In genomic region chr1:94542088-94542671, GRCh38 we compare ENCODE assay signal across 7 cellular contexts. TPM values are rescaled to one million over a fixed set of nuclear protein-coding genes. Genes with fewer than 3 reads are reported as not detected.
DNase-seq lines count a peak whose midpoint lies in the region; ATAC-seq lines count a peak whose summit lies in the region.

No MANE protein-coding gene starts in this region.

- ATAC-seq in GM18502 (IDR thresholded peaks at IDR 0.05; ENCODE audit: poor library complexity, unreplicated experiment) = peak; percentile 42
- ATAC-seq in HG02973 (IDR thresholded peaks at IDR 0.05; ENCODE audit: unreplicated experiment) = peak; percentile 20
- ATAC-seq in HG02970 (IDR thresholded peaks at IDR 0.05; ENCODE audit: low FRiP score, unreplicated experiment) = no peak
- no peak for ATAC-seq in HG02938 (IDR thresholded peaks at IDR 0.05; ENCODE audit: unreplicated experiment)

- peaks cover 3% of the 10 kb centered on the region for H3K4me1 ChIP-seq in iPS DF 6.9 (ENCODE audit: control insufficient read depth, insufficient read depth, low read length)

- peak overlapping the region; percentile 71; the same call in 1 of the 2 replicates for H3K4me3 ChIP-seq in iPS DF 6.9 (ENCODE audit: low read length)
- H3K4me3 ChIP-seq in skeletal muscle cell (ENCODE audit: low read depth, low read length) = peak overlapping the region; percentile 73

- 1 to 2% (median 2%) methylated on average over 25 of the region's 25 CpGs for WGBS in adipose tissue, 3 donors
- no CpG with 5 or more reads among the region's 25 CpGs for WGBS in iPS DF 6.9 (ENCODE audit: insufficient coverage, insufficient read length)

- no peaks in the 10 kb centered on the region for H3K9me3 ChIP-seq in iPS DF 6.9 (ENCODE audit: control insufficient read depth, insufficient read depth, low read length)

- H3K27me3 ChIP-seq in iPS DF 6.9 (ENCODE audit: control insufficient read depth, insufficient read depth, low read length) = peaks cover 6% of the 10 kb centered on the region; the same call in 1 of the 2 replicates

- DNase-seq in iPS DF 6.9 (ENCODE audit: low read depth, low spot score) (no peak), skeletal muscle cell (ENCODE audit: low read depth) (no peak)

- H3K36me3 ChIP-seq in iPS DF 6.9 (ENCODE audit: control insufficient read depth, insufficient read depth, low read length) = no peaks in the 10 kb centered on the region; the same call in 1 of the 2 replicates

- H3K27ac ChIP-seq in adipose tissue (ENCODE audit: low read depth, low read length) (peak overlapping the region; percentile 21), iPS DF 6.9 (ENCODE audit: low read length) (no peak overlapping the region)

RNA-seq across cellular contexts. Expression of gene F3, which starts 0.6 kb away (rescaled TPM):
- polyA plus RNA-seq in adipose tissue = 100 to 1,000 TPM in 1 of 3 donors, 10 to 100 TPM in 2; 66.5 to 115 (median 95.5) TPM

Comparison
In these comparisons a context has a peak if more than half of its experiments do, and no peak if none do; other contexts are left out.
1. ATAC-seq: peak in GM18502 (single experiment) and HG02973 (single experiment); none in HG02970 (single experiment) and HG02938 (single experiment).